In the genomic region with DNA sequence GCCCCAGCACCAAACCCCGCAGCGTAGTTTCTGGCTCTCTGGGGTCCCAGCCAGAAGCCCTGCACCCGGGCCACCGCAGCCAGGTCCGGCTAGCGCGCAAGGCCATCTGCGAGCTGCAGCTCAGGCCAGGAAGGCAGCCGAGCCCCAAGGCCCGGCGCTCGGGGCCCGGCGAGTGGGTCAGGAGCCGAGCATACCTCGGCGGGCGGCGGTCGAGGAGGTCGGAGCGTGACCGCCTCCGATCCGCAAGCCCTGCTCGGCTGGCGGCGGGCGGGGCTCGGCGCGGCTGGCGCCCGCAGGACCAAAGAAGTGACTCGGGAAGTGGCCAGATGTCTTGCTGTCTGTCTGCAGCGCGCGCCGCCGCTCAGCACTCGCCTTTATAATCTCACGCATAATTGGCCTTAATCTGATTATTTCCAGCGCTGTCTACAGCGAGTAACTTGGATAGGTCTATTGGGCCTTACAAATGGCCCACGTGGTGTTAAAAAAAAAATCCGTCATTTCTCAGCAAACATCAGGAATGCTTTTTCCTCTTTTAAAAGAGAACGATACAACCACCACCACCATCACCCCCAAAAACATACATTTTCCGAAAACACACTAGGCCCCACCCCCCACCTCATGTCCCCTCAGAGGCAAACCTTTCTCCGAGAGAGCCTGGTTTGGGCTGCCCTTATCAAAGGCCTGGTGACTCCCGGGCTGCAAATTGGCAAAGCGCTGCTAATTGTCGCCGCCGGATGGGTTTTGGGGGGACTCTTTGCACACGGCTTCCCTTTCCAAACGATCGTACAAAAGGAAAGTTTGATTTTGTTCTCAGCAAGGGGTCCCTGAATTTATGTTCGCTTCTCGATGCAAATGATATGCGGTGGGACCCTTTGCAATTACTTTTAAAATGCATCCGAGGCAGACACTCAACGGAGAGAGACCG, we compare ENCODE assay signal across 17 cellular contexts. TPM values are rescaled to one million over a fixed set of nuclear protein-coding genes. Genes with fewer than 3 reads are reported as not detected.
DNase-seq lines count a peak whose midpoint lies in the region; ATAC-seq and TF ChIP-seq lines count a peak whose summit lies in the region.
"Had no signal": no experiment of that assay in that cellular context is flagged by ENCODE, and none has a peak within 500 bp of the region (broad histone marks: within the 10 kb centered on the region; RNA-seq: fewer than 3 reads in every experiment).

Gene DRGX (minus strand): TSS at position 349 of the 925 bp plus-strand sequence. CDS start 649 bp downstream, outside the sequence.

- no peak for TF ChIP-seq CTCF in HFFc6 (IDR thresholded peaks at IDR 0.05)
- TF ChIP-seq CTCF in dorsolateral prefrontal cortex (IDR thresholded peaks at IDR 0.05 in 54 of 56, conservative IDR thresholded peaks at IDR 0.05 in 2 of 56; ENCODE audit: low read depth in 1 of 56, partially characterized antibody in 56 of 56), result no peak
- TF ChIP-seq CTCF in neural progenitor cell (IDR thresholded peaks at IDR 0.05), result no peak
- TF ChIP-seq CTCF in lower lobe of right lung (IDR thresholded peaks at IDR 0.05), result no peak

- H3K4me2 ChIP-seq in neural progenitor cell, result peak within 1 kb of the TSS; percentile 97

- peaks cover 23% of the 10 kb centered on the region for H3F3A ChIP-seq in neural progenitor cell (ENCODE audit: low read depth)

- H3K9me3 ChIP-seq in neural progenitor cell (ENCODE audit: low read depth), result no peaks in the 10 kb centered on the region
- H3K9me3 ChIP-seq in lower lobe of right lung, result no peaks in the 10 kb centered on the region

- H3K27ac ChIP-seq in dorsolateral prefrontal cortex, result no peak within 1 kb of the TSS
- H3K27ac ChIP-seq in neural progenitor cell, result no peak within 1 kb of the TSS
- H3K27ac ChIP-seq in lower lobe of right lung, result no peak within 1 kb of the TSS
- H3K27ac ChIP-seq: RWPE1 had no signal

- no peak for ATAC-seq in lower lobe of right lung
- ATAC-seq: activated CD8-positive, alpha-beta T cell treated with anti-CD3 and anti-CD28 coated beads, Interleukin-2, amount 10 ng/mL, durations not matched to agents 7 days and 5 days; esophagus mucosa; sciatic nerve had no signal

- no peaks in the 10 kb centered on the region for H3K9me3 Mint-ChIP-seq in HFFc6
- H3K9me3 Mint-ChIP-seq in neural progenitor cell, result no peaks in the 10 kb centered on the region
- H3K9me3 Mint-ChIP-seq: activated naive CD4-positive, alpha-beta T cell treated with anti-CD3 and anti-CD28 coated beads, Interleukin-2, amount 10 ng/mL, durations not matched to agents 7 days and 5 days had no signal

- H3K4me3 Mint-ChIP-seq in HFFc6, result peak within 1 kb of the TSS; percentile 30; the same call in 1 of the 2 replicates
- H3K4me3 Mint-ChIP-seq in neural progenitor cell, result peak within 1 kb of the TSS; percentile 71
- H3K4me3 Mint-ChIP-seq: activated CD8-positive, alpha-beta T cell treated with anti-CD3 and anti-CD28 coated beads, Interleukin-2, amount 10 ng/mL, durations not matched to agents 7 days and 5 days; activated naive CD4-positive, alpha-beta T cell treated with anti-CD3 and anti-CD28 coated beads, Interleukin-2, amount 10 ng/mL, durations not matched to agents 7 days and 5 days; CD4-positive, CD25-positive, alpha-beta regulatory T cell had no signal

- peaks cover 19 to 99% (median 78%) of the 10 kb centered on the region in 45 donors for H3K27me3 ChIP-seq in dorsolateral prefrontal cortex
- peaks cover 100% of the 10 kb centered on the region for H3K27me3 ChIP-seq in neural progenitor cell
- peaks cover 83% of the 10 kb centered on the region for H3K27me3 ChIP-seq in lower lobe of right lung (ENCODE audit: low read depth)

- no peaks in the 10 kb centered on the region for H3K79me2 ChIP-seq in neural progenitor cell (ENCODE audit: low read depth)

- H3K4me1 ChIP-seq in neural progenitor cell, result peaks cover 36% of the 10 kb centered on the region
- H3K4me1 ChIP-seq in lower lobe of right lung, result peaks cover 29% of the 10 kb centered on the region

- H3K36me3 Mint-ChIP-seq in HFFc6 (ENCODE audit: low read depth), result no peaks in the 10 kb centered on the region
- H3K36me3 Mint-ChIP-seq in neural progenitor cell, result no peaks in the 10 kb centered on the region
- H3K36me3 Mint-ChIP-seq: CD4-positive, CD25-positive, alpha-beta regulatory T cell had no signal

- H4K20me1 ChIP-seq in neural progenitor cell (ENCODE audit: low read depth), result peaks cover 71% of the 10 kb centered on the region

- intact Hi-C loops in dorsolateral prefrontal cortex (cut with DNase I), result no loop called here
- intact Hi-C loops in lower lobe of right lung (cut with DNase I), result no loop called here

- DNase-seq in CD1c-positive myeloid dendritic cell (ENCODE audit: extremely low spot score) (peak; percentile 15), HFFc6 (no peak), dorsolateral prefrontal cortex (no peak), neural progenitor cell (ENCODE audit: low spot score) (peak; percentile 73), lower lobe of right lung (no peak), HuH-7 (ENCODE audit: low spot score) (no peak), NCI-H446 treated with DMSO at 0.1 percent for 48 hours (lab: John Stamatoyannopoulos, UW) (no peak)
- no peak for DNase-seq in activated naive CD4-positive, alpha-beta T cell (lab: John Stamatoyannopoulos, UW)
- DNase-seq: activated CD8-positive, alpha-beta T cell treated with anti-CD3 and anti-CD28 coated beads, Interleukin-2, amount 10 ng/mL, durations not matched to agents 7 days and 5 days; activated naive CD4-positive, alpha-beta T cell treated with anti-CD3 and anti-CD28 coated beads, Interleukin-2, amount 10 ng/mL, durations not matched to agents 7 days and 5 days; CD4-positive, CD25-positive, alpha-beta regulatory T cell; NCI-H345; T1000 had no signal

- no peak within 1 kb of the TSS for H3K9ac ChIP-seq in neural progenitor cell

- peaks cover 6% of the 10 kb centered on the region for H3K4me1 Mint-ChIP-seq in HFFc6 (ENCODE audit: low read depth)
- peaks cover 21% of the 10 kb centered on the region for H3K4me1 Mint-ChIP-seq in neural progenitor cell

- peaks cover 76% of the 10 kb centered on the region for H3K27me3 Mint-ChIP-seq in HFFc6 (ENCODE audit: insufficient read depth)
- peaks cover 71% of the 10 kb centered on the region for H3K27me3 Mint-ChIP-seq in neural progenitor cell (ENCODE audit: insufficient read depth, low read depth)

- peak within 1 kb of the TSS; percentile 5 for H2AFZ ChIP-seq in neural progenitor cell (replicated peaks)

- no peak within 1 kb of the TSS for H3K27ac Mint-ChIP-seq in HFFc6
- H3K27ac Mint-ChIP-seq in neural progenitor cell, result no peak within 1 kb of the TSS
- H3K27ac Mint-ChIP-seq: activated CD8-positive, alpha-beta T cell treated with anti-CD3 and anti-CD28 coated beads, Interleukin-2, amount 10 ng/mL, durations not matched to agents 7 days and 5 days; activated naive CD4-positive, alpha-beta T cell treated with anti-CD3 and anti-CD28 coated beads, Interleukin-2, amount 10 ng/mL, durations not matched to agents 7 days and 5 days; CD4-positive, CD25-positive, alpha-beta regulatory T cell had no signal

- H3K36me3 ChIP-seq in neural progenitor cell (no peaks in the 10 kb centered on the region), lower lobe of right lung (no peaks in the 10 kb centered on the region)

- H3K4me3 ChIP-seq in dorsolateral prefrontal cortex (peak within 1 kb of the TSS in 41 of 59 donors; percentile 2 to 67 (median 37)), neural progenitor cell (peak within 1 kb of the TSS; percentile 48), lower lobe of right lung (no peak within 1 kb of the TSS)

RNA-seq across cellular contexts. Expression of gene DRGX, which starts in this region (rescaled TPM):
- under 1 TPM in 5 of 6 experiments, not detected in 1; 0.10 to 0.35 (median 0.14) TPM for total RNA-seq in HFFc6 (2021; fragmentation: NEBNext Ultra II Directional; extraction: Animal tissue kit (Norgen Biotek cat#: 25700))
- 1 to 10 TPM in 102 of 120 experiments, under 1 TPM in 18; 0.17 to 6.8 (median 2.0) TPM for total RNA-seq in dorsolateral prefrontal cortex
- total RNA-seq in neural progenitor cell (ENCODE audit: low replicate concordance), result not detected in 2 replicates
- total RNA-seq in lower lobe of right lung, result not detected
- total RNA-seq: activated CD8-positive, alpha-beta T cell treated with anti-CD3 and anti-CD28 coated beads, Interleukin-2, amount 10 ng/mL, durations not matched to agents 7 days and 5 days; cardiac septum; CD4-positive, CD25-positive, alpha-beta regulatory T cell; esophagus mucosa; sciatic nerve had no signal

Comparison
In these comparisons a context has a peak if more than half of its experiments do, and no peak if none do; other contexts are left out.
1. Peak in DNase-seq, H3K4me3 ChIP-seq and H3K4me2 ChIP-seq in neural progenitor cell; RNA of the gene not detected or under 1 TPM.